In genomic region chr1:221711642-221712041, GRCh38 we compare ENCODE assay signal across 13 cellular contexts. TPM values are rescaled to one million over a fixed set of nuclear protein-coding genes. Genes with fewer than 3 reads are reported as not detected.
DNase-seq lines count a peak whose midpoint lies in the region; ATAC-seq and TF ChIP-seq lines count a peak whose summit lies in the region.
"Had no signal": no experiment of that assay in that cellular context is flagged by ENCODE, and none has a peak within 500 bp of the region (broad histone marks: within the 10 kb centered on the region; RNA-seq: fewer than 3 reads in every experiment).

No MANE protein-coding gene starts in this region.

- intact Hi-C loops in activated CD4-positive, alpha-beta T cell treated with anti-CD3 and anti-CD28 coated beads, Interleukin-2, amount 10 ng/mL, durations not matched to agents 24 days and 14 days (cut with micrococcal nuclease): loop anchor here (1.0 to 10.0 kb wide), 9 partner anchors 15 to 943 kb away; partner anchors contain the start of gene DUSP10
- intact Hi-C loops in left lung (cut with DNase I): no loop called here

- H3K27ac Mint-ChIP-seq in activated CD4-positive, alpha-beta T cell treated with anti-CD3 and anti-CD28 coated beads, Interleukin-2, amount 10 ng/mL, durations not matched to agents 24 days and 14 days: peak overlapping the region; percentile 93
- peak overlapping the region; percentile 78 for H3K27ac Mint-ChIP-seq in activated naive CD8-positive, alpha-beta T cell

- no peak for ATAC-seq in left lung

- H3K4me3 ChIP-seq in left lung: no peak overlapping the region
- H3K4me3 ChIP-seq: HAP-1, MG63 had no signal

- no peaks in the 10 kb centered on the region for H3K36me3 ChIP-seq in left lung
- H3K36me3 ChIP-seq: HAP-1, MG63 had no signal

- no peaks in the 10 kb centered on the region for H3K27me3 Mint-ChIP-seq in activated CD4-positive, alpha-beta T cell treated with anti-CD3 and anti-CD28 coated beads, Interleukin-2, amount 10 ng/mL, durations not matched to agents 24 days and 14 days
- no peaks in the 10 kb centered on the region for H3K27me3 Mint-ChIP-seq in activated naive CD8-positive, alpha-beta T cell
- H3K27me3 Mint-ChIP-seq: brain had no signal

- H3K9me3 ChIP-seq in left lung: no peaks in the 10 kb centered on the region
- H3K9me3 ChIP-seq: HAP-1, MG63 had no signal

- peaks cover 21% of the 10 kb centered on the region for H3K36me3 Mint-ChIP-seq in activated CD4-positive, alpha-beta T cell treated with anti-CD3 and anti-CD28 coated beads, Interleukin-2, amount 10 ng/mL, durations not matched to agents 24 days and 14 days (ENCODE audit: low read depth)
- peaks cover 9% of the 10 kb centered on the region for H3K36me3 Mint-ChIP-seq in activated naive CD8-positive, alpha-beta T cell
- H3K36me3 Mint-ChIP-seq: brain had no signal

- no peak for TF ChIP-seq CTCF in left lung (IDR thresholded peaks at IDR 0.05)

- H3K9me3 Mint-ChIP-seq in activated CD4-positive, alpha-beta T cell treated with anti-CD3 and anti-CD28 coated beads, Interleukin-2, amount 10 ng/mL, durations not matched to agents 24 days and 14 days: no peaks in the 10 kb centered on the region
- no peaks in the 10 kb centered on the region for H3K9me3 Mint-ChIP-seq in activated naive CD8-positive, alpha-beta T cell (ENCODE audit: low read depth)

- peak overlapping the region; percentile 63 for H3K4me3 Mint-ChIP-seq in activated CD4-positive, alpha-beta T cell treated with anti-CD3 and anti-CD28 coated beads, Interleukin-2, amount 10 ng/mL, durations not matched to agents 24 days and 14 days
- peak overlapping the region; percentile 78 for H3K4me3 Mint-ChIP-seq in activated naive CD8-positive, alpha-beta T cell
- H3K4me3 Mint-ChIP-seq: brain had no signal

- peaks cover 16 to 84% of the 10 kb centered on the region in 2 donors for H3K4me1 ChIP-seq in left lung
- H3K4me1 ChIP-seq: parathyroid adenoma had no signal

- no peaks in the 10 kb centered on the region for H3K27me3 ChIP-seq in left lung
- H3K27me3 ChIP-seq: MG63 had no signal

- H3K27ac ChIP-seq in left lung (peak overlapping the region; percentile 10 to 71), substantia nigra (ENCODE audit: low read depth, low read length, poor library complexity, severe bottlenecking) (peak overlapping the region; percentile 88)
- H3K27ac ChIP-seq: parathyroid adenoma had no signal

- no peak for DNase-seq in activated CD4-positive, alpha-beta T cell treated with anti-CD3 and anti-CD28 coated beads, Interleukin-2, amount 10 ng/mL, durations not matched to agents 24 days and 14 days
- no peak for DNase-seq in activated CD4-positive, alpha-beta T cell treated with anti-CD3 and anti-CD28 coated beads for 4 hours
- DNase-seq in left lung (no peak), substantia nigra (lab: John Stamatoyannopoulos, UW) (no peak), GM19240 (ENCODE audit: insufficient read length, low spot score) (no peak), GDM1 (lab: John Stamatoyannopoulos, UW) (no peak)
- no peak for DNase-seq in stimulated activated naive CD4-positive, alpha-beta T cell treated with Interleukin-2 at 50 U/mL for 16 hours (lab: John Stamatoyannopoulos, UW)
- DNase-seq: left cardiac atrium had no signal

- H3K4me1 Mint-ChIP-seq in activated CD4-positive, alpha-beta T cell treated with anti-CD3 and anti-CD28 coated beads, Interleukin-2, amount 10 ng/mL, durations not matched to agents 24 days and 14 days: peaks cover 80% of the 10 kb centered on the region
- peaks cover 80% of the 10 kb centered on the region for H3K4me1 Mint-ChIP-seq in activated naive CD8-positive, alpha-beta T cell (ENCODE audit: low read depth)

RNA-seq across cellular contexts. Expression of gene DUSP10, which starts 30.2 kb away (rescaled TPM):
- 13.5 and 14.6 TPM in 2 replicates for total RNA-seq in activated CD4-positive, alpha-beta T cell treated with anti-CD3 and anti-CD28 coated beads, Interleukin-2, amount 10 ng/mL, durations not matched to agents 24 days and 14 days
- total RNA-seq in left lung: 10 to 100 TPM; 12.6 to 14.5 TPM
